In the genomic region with DNA sequence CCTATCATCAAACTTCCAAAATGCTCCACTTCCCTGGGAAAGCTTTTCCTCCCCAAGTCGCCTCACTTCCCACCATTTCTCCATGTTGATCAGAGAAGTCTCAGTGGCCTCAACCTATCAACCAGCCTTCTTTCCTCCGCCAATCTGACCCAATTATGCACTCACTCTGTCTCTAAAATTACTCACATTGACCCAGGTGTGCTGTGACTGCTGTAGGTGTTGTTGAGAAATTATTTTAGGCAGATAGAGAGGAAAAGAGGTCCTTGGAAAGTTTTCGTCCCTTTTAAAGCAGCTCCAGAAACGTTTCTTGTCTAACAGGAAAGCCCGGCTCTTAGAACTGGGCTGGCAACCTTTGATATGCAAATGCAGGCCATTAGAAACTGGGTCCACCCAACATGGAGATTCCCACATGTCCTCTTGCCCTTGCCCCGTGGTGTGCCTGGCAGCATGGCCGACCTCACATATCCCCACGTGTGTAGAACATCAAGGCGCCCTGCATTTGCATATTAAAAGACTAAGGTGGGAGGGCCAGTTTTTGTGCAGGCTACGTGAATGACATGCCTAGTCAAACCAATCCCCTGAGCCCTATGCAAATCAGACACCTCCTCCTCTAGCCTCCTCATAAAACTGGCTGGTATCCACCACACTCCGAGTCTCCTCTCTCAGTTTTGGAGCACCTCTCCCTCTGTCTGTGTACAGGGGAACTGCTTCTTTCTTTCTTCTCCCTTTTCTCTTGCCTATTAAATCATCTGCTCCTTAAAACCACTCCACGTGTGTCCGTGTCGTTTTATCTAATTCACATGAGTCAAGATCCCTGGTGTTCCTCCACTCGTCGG, we compare ENCODE assay signal across 8 cellular contexts. TPM values are rescaled to one million over a fixed set of nuclear protein-coding genes. Genes with fewer than 3 reads are reported as not detected.
DNase-seq lines count a peak whose midpoint lies in the region; ATAC-seq and TF ChIP-seq lines count a peak whose summit lies in the region.

No MANE protein-coding gene starts in this region.

- H3K27me3 ChIP-seq in Panc1 (ENCODE audit: control insufficient read depth, insufficient read depth, low read length) (no peaks in the 10 kb centered on the region), neuronal stem cell (ENCODE audit: control insufficient read depth in 3 of 3, insufficient read depth in 3 of 3, low read depth in 1 of 3, low read length in 3 of 3) (peaks cover 0 to 5% (median 0%) of the 10 kb centered on the region in 3 experiments)

- POLR2A ChIA-PET in HEK293T (lab: Yijun Ruan, JAX) (no interaction called here), Panc1 (lab: Charles Lee) (no interaction called here)

- H3K27ac ChIP-seq in Panc1 (ENCODE audit: low read length) (no peak overlapping the region), neuronal stem cell (replicated peaks; ENCODE audit: low read length) (no peak overlapping the region)

- peak; percentile 62; the same call in 1 of the 2 replicates for ATAC-seq in Panc1

- WGBS in neuronal stem cell (ENCODE audit: extremely low coverage in 2 of 2, insufficient read length in 2 of 2, insufficient replicate concordance in 1 of 2), 2 donors: no CpG with 5 or more reads among the region's 16 CpGs

- H3K36me3 ChIP-seq in Panc1 (ENCODE audit: control insufficient read depth, insufficient read depth, low read length): no peaks in the 10 kb centered on the region
- no peaks in the 10 kb centered on the region for H3K36me3 ChIP-seq in neuronal stem cell (replicated peaks in 1 of 2; ENCODE audit: control insufficient read depth in 2 of 2, insufficient read depth in 2 of 2, low read length in 2 of 2)

- H3K4me2 ChIP-seq in neuronal stem cell (ENCODE audit: insufficient read depth, low read length, poor library complexity, severe bottlenecking): no peak overlapping the region

- no peak overlapping the region for H3K4ac ChIP-seq in neuronal stem cell (ENCODE audit: low read length)

- peak; percentile 35 for DNase-seq in HEK293T (ENCODE audit: extremely low spot score)
- DNase-seq in Panc1 (ENCODE audit: low read depth, low spot score): no peak
- peak; percentile 65 for DNase-seq in fibroblast of villous mesenchyme (ENCODE audit: low read depth)
- DNase-seq in retinal pigment epithelial cell (ENCODE audit: low read depth): no peak
- DNase-seq in LoVo (ENCODE audit: low spot score): no peak
- DNase-seq in neuronal stem cell (ENCODE audit: low spot score): no peak
- DNase-seq in activated CD4-positive, CD25-positive, alpha-beta regulatory T cell treated with anti-CD3 and anti-CD28 coated beads, Interleukin-2, amount 50 U/mL, for 72 hours: no peak
- DNase-seq in posterior vena cava (ENCODE audit: low spot score): no peak

- H3K9me3 ChIP-seq in Panc1 (ENCODE audit: control insufficient read depth, insufficient read depth, low read depth, low read length) (no peaks in the 10 kb centered on the region; the same call in 1 of the 2 replicates), neuronal stem cell (replicated peaks in 1 of 2; ENCODE audit: control insufficient read depth in 2 of 2, insufficient read depth in 1 of 2, low read depth in 1 of 2, low read length in 2 of 2) (no peaks in the 10 kb centered on the region)

- H2AFZ ChIP-seq in neuronal stem cell (ENCODE audit: low read length): no peak overlapping the region

- intact Hi-C loops in Panc1 (cut with micrococcal nuclease; ENCODE audit: unreplicated experiment) (no loop called here), posterior vena cava (cut with DNase I) (no loop called here)

- H3K4me1 ChIP-seq in Panc1 (ENCODE audit: control insufficient read depth, insufficient read depth, low read length) (no peaks in the 10 kb centered on the region), neuronal stem cell (ENCODE audit: control insufficient read depth in 2 of 2, insufficient read depth in 1 of 2, low read depth in 1 of 2, low read length in 2 of 2) (peaks cover 0 to 2% of the 10 kb centered on the region in 2 donors)

- no peak overlapping the region for H4K8ac ChIP-seq in neuronal stem cell (ENCODE audit: low read depth, low read length)

- BruUV-seq in Panc1 (replicated peaks; lab: Mats Ljungman, UMichigan): no TSS peak

- CTCF ChIA-PET in HEK293T (lab: Yijun Ruan, JAX): no interaction called here
- CTCF ChIA-PET in Panc1 (lab: Charles Lee): no interaction called here

- TF ChIP-seq CTCF in Panc1 (IDR thresholded peaks at IDR 0.05) (peak; percentile 37), fibroblast of villous mesenchyme (IDR thresholded peaks at IDR 0.05; ENCODE audit: insufficient read depth, low read depth, low read length) (peak; percentile 63), retinal pigment epithelial cell (conservative IDR thresholded peaks at IDR 0.05; ENCODE audit: low read depth, low read length) (peak; percentile 30)

- in situ Hi-C loops in Panc1 (cut with HindIII; ENCODE audit: low pct_unique_long_range_greater_than_20kb, low sequenced_read_pairs): no loop called here

- H2AK5ac ChIP-seq in neuronal stem cell (ENCODE audit: low read depth, low read length): no peak overlapping the region

- H2BK15ac ChIP-seq in neuronal stem cell (ENCODE audit: low read length): no peak overlapping the region

- no peaks in the 10 kb centered on the region for H3K79me1 ChIP-seq in neuronal stem cell (ENCODE audit: low read depth, low read length)

- H3K14ac ChIP-seq in neuronal stem cell (ENCODE audit: low read length): no peak overlapping the region

- H3K18ac ChIP-seq in neuronal stem cell (ENCODE audit: low read length): no peak overlapping the region

- H4K91ac ChIP-seq in neuronal stem cell (ENCODE audit: low read depth, low read length, poor library complexity): no peak overlapping the region

- no peak overlapping the region for H2BK12ac ChIP-seq in neuronal stem cell (ENCODE audit: low read length)

- no peak overlapping the region for H3K4me3 ChIP-seq in Panc1 (ENCODE audit: low read depth in 2 of 2, low read length in 2 of 2)
- no peak overlapping the region for H3K4me3 ChIP-seq in fibroblast of villous mesenchyme (ENCODE audit: low read depth, low read length)
- H3K4me3 ChIP-seq in retinal pigment epithelial cell (ENCODE audit: low read length): no peak overlapping the region
- no peak overlapping the region for H3K4me3 ChIP-seq in neuronal stem cell (ENCODE audit: low read length in 2 of 2)

- no peak overlapping the region for H3K23ac ChIP-seq in neuronal stem cell (ENCODE audit: low read depth, low read length, poor library complexity)

- no peak overlapping the region for H2BK120ac ChIP-seq in neuronal stem cell (ENCODE audit: low read depth, low read length)

- H2BK5ac ChIP-seq in neuronal stem cell (ENCODE audit: low read length): no peak overlapping the region

- no peak overlapping the region for H3K9ac ChIP-seq in neuronal stem cell (ENCODE audit: low read depth, low read length, poor library complexity)

TF ChIP-seq in HEK293T, 16 proteins besides CTCF, POLR2A, EP300 and RAD21:
- TF ChIP-seq NFRKB (IDR thresholded peaks at IDR 0.05) (no peak), SP1 (IDR thresholded peaks at IDR 0.05) (no peak), LEF1 (IDR thresholded peaks at IDR 0.05; ENCODE audit: borderline replicate concordance) (no peak), ARNT (IDR thresholded peaks at IDR 0.05) (no peak), ZNF384 (IDR thresholded peaks at IDR 0.05) (no peak)
- TF ChIP-seq, protein P1, sequence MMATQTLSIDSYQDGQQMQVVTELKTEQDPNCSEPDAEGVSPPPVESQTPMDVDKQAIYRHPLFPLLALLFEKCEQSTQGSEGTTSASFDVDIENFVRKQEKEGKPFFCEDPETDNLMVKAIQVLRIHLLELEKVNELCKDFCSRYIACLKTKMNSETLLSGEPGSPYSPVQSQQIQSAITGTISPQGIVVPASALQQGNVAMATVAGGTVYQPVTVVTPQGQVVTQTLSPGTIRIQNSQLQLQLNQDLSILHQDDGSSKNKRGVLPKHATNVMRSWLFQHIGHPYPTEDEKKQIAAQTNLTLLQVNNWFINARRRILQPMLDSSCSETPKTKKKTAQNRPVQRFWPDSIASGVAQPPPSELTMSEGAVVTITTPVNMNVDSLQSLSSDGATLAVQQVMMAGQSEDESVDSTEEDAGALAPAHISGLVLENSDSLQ (IDR thresholded peaks at IDR 0.05): peak; percentile 80

RNA-seq across cellular contexts. Expression of a gene that starts 12.9 kb away (rescaled TPM):
- total RNA-seq in Panc1 (2021; ENCODE audit: unreplicated experiment) (0.28 TPM), fibroblast of villous mesenchyme (0.32 and 0.86 TPM in 2 replicates), posterior vena cava (1 to 10 TPM; 3.7 to 4.0 TPM)
- not detected for polyA plus RNA-seq in Panc1 (2012; ENCODE audit: insufficient read length)
- 0.21 TPM for polyA plus RNA-seq in neuronal stem cell (2013, experiment 1 of 2)
- 0.25 TPM for polyA plus RNA-seq in neuronal stem cell (2013, experiment 2 of 2)

Comparison
In these comparisons a context has a peak if more than half of its experiments do, and no peak if none do; other contexts are left out.
1. DNase-seq: peak in HEK293T (single experiment) and fibroblast of villous mesenchyme (single experiment); none in Panc1 (single experiment), retinal pigment epithelial cell (single experiment), LoVo (single experiment), neuronal stem cell (single experiment), activated CD4-positive, CD25-positive, alpha-beta regulatory T cell treated with anti-CD3 and anti-CD28 coated beads, Interleukin-2, amount 50 U/mL, for 72 hours (single experiment) and posterior vena cava (single experiment).
2. Peak in every context shown above with its lines, with median percentiles within 50 percentile points of each other: CTCF ChIP-seq.